Comparison of ENCODE assay signal across 8 cellular contexts in genomic region chr10:4825868-4826787, GRCh38. TPM values are rescaled to one million over a fixed set of nuclear protein-coding genes. Genes with fewer than 3 reads are reported as not detected.
DNase-seq lines count a peak whose midpoint lies in the region; ATAC-seq and TF ChIP-seq lines count a peak whose summit lies in the region.

TSS of gene AKR1E2 (plus strand) at chr10:4826207. CDS start at chr10:4826325, 118 bp downstream.

- CTCF ChIA-PET in mammary epithelial cell (lab: Charles Lee; ENCODE audit: low non-redundant PET): interaction anchor here (0.5 to 1.4 kb wide), 2 partner anchors 11 to 13 kb away, joined by 3 to 6 read pairs; no protein-coding TSS in a partner anchor

- H3K4me1 ChIP-seq in mammary epithelial cell (ENCODE audit: insufficient read depth, low read length) (no peaks in the 10 kb centered on the region), iPS-15b (ENCODE audit: control insufficient read depth, insufficient read depth, low read length) (no peaks in the 10 kb centered on the region)

- peak within 1 kb of the TSS in 2 of 3 experiments; percentile 12 to 32 for H3K4me3 ChIP-seq in mammary epithelial cell (replicated peaks in 1 of 3; ENCODE audit: insufficient read depth in 1 of 3, low read depth in 2 of 3, low read length in 3 of 3)
- peak within 1 kb of the TSS; percentile 41 for H3K4me3 ChIP-seq in iPS-15b (ENCODE audit: low read depth, low read length)

- no peak for TF ChIP-seq CTCF in mammary epithelial cell (conservative IDR thresholded peaks at IDR 0.05 in 1 of 2, IDR thresholded peaks at IDR 0.05 in 1 of 2; ENCODE audit: extremely low read depth in 1 of 2, insufficient read depth in 1 of 2, low read depth in 1 of 2, low read length in 2 of 2)

- no peaks in the 10 kb centered on the region for H3K27me3 ChIP-seq in mammary epithelial cell (ENCODE audit: insufficient read depth, low read length)
- H3K27me3 ChIP-seq in iPS-15b (ENCODE audit: control insufficient read depth, insufficient read depth, low read length): peaks cover 13% of the 10 kb centered on the region

- peak within 1 kb of the TSS; percentile 58 for H3K4me2 ChIP-seq in mammary epithelial cell (ENCODE audit: insufficient read depth, low read depth, low read length)

- H3K9ac ChIP-seq in mammary epithelial cell (ENCODE audit: insufficient read depth, low read length) (no peak within 1 kb of the TSS), iPS-15b (ENCODE audit: low read depth, low read length) (no peak within 1 kb of the TSS)

- peak; percentile 56 for ATAC-seq in GM18861 (IDR thresholded peaks at IDR 0.05; ENCODE audit: unreplicated experiment)
- peak; percentile 92 for ATAC-seq in sciatic nerve

- no peaks in the 10 kb centered on the region for H3K36me3 ChIP-seq in mammary epithelial cell (ENCODE audit: insufficient read depth, low read length)
- no peaks in the 10 kb centered on the region for H3K36me3 ChIP-seq in iPS-15b (ENCODE audit: control insufficient read depth, insufficient read depth, low read length)

- in situ Hi-C loops in mammary epithelial cell (cut with MboI; ENCODE audit: low sequenced_read_pairs in 2 of 2): loop anchor here in 1 of 2 donors (25.0 kb wide), 2 partner anchors 561 to 786 kb away; no protein-coding TSS in a partner anchor

- no peaks in the 10 kb centered on the region for H3K79me2 ChIP-seq in mammary epithelial cell (ENCODE audit: insufficient read depth, low read length)

- no peak within 1 kb of the TSS for H3K27ac ChIP-seq in mammary epithelial cell (ENCODE audit: insufficient read depth, low read depth, low read length)

- DNase-seq in Kasumi-1 (lab: John Stamatoyannopoulos, UW) (peak; percentile 16 to 40), mammary epithelial cell (peak; percentile 81), sciatic nerve (ENCODE audit: low spot score) (peak; percentile 92), NCI-H526 treated with DMSO at 0.1 percent for 48 hours (lab: John Stamatoyannopoulos, UW) (no peak), NCI-H2081 (lab: John Stamatoyannopoulos, UW) (no peak)
- DNase-seq in activated CD4-positive, CD25-positive, alpha-beta regulatory T cell (lab: John Stamatoyannopoulos, UW): peak; percentile 11 to 65 (median 44)

- no TSS peak for BruUV-seq in mammary epithelial cell (replicated peaks; lab: Mats Ljungman, UMichigan)

- H4K20me1 ChIP-seq in mammary epithelial cell (ENCODE audit: insufficient read depth, low read length): no peaks in the 10 kb centered on the region

- intact Hi-C loops in mammary epithelial cell (cut with micrococcal nuclease) (loop anchor here (10.0 kb wide), 1 partner anchor 799 kb away; no protein-coding TSS in a partner anchor), sciatic nerve (cut with DNase I) (no loop called here)

- dilution Hi-C loops in mammary epithelial cell (cut with HindIII; ENCODE audit: low sequenced_read_pairs): no loop called here

- 64% methylated on average over 36 of the region's 87 CpGs for WGBS in mammary epithelial cell (ENCODE audit: low coverage, missing lambda C conversion rate)

- peak within 1 kb of the TSS; percentile 72 for H2AFZ ChIP-seq in mammary epithelial cell (ENCODE audit: low read depth, low read length)

- H3K9me3 ChIP-seq in mammary epithelial cell (replicated peaks; ENCODE audit: insufficient read depth, low read length) (no peaks in the 10 kb centered on the region), iPS-15b (ENCODE audit: control insufficient read depth, insufficient read depth, low read length) (no peaks in the 10 kb centered on the region)

RNA-seq across cellular contexts. Expression of gene AKR1E2, which starts in this region (rescaled TPM):
- total RNA-seq in mammary epithelial cell: 10 to 100 TPM in 1 of 2 donors, 1 to 10 TPM in 1; 9.8 to 20.5 TPM
- not detected for polyA plus RNA-seq in mammary epithelial cell
- not detected for polyA minus RNA-seq in mammary epithelial cell
- total RNA-seq in sciatic nerve: 25.1 TPM

Comparison
In these comparisons a context has a peak if more than half of its experiments do, and no peak if none do; other contexts are left out.
1. DNase-seq: peak in Kasumi-1 (2 of 2), activated CD4-positive, CD25-positive, alpha-beta regulatory T cell (4 of 4), mammary epithelial cell (single experiment) and sciatic nerve (single experiment); none in NCI-H526 treated with DMSO at 0.1 percent for 48 hours (single experiment) and NCI-H2081 (0 of 2).